ENCODE assay signal across 1 cellular context in the genomic region with DNA sequence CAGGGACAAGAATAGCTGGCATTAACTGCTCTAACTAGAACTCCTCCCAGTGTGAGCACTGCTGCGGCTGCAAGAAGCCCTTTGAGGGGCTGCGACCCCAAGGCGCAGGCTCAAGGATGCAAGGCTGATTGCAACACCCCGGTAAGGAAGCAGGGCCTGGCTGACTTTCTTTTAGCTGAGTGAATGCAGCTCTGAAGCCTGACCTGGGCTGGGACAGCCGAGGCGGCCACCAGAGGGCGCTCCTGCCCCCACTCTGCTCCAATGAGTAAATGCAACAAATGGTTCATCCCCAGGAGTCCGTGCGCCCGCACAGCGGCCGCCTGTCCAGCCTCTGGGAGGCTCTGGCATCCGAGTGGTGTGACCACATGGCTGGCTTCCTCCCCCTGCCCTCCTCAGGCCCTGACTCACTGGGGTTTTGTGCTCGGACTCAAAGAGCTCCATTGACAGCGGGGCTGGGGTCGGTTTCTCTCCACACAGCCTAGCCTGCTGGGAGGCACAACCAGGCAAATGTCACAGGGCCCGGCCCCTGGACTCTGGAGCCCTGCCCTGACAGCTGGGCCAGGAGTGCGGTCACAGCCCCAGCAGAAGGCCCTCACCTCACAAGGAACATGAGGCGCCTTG.
A peak's percentile ranks its signal among the peaks of the same experiment; 100 is the strongest.
TF ChIP-seq lines count a peak whose summit lies in the region.

A gene with protein sequence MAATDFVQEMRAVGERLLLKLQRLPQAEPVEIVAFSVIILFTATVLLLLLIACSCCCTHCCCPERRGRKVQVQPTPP (plus strand): TSS at position 572 of the 621 bp plus-strand sequence. CDS start 6,768 bp downstream, outside the sequence.

TF ChIP-seq in HepG2, 621 proteins besides CTCF, POLR2A, EP300 and RAD21 (continued from another document and continues in another):
- TF ChIP-seq, protein P1, sequence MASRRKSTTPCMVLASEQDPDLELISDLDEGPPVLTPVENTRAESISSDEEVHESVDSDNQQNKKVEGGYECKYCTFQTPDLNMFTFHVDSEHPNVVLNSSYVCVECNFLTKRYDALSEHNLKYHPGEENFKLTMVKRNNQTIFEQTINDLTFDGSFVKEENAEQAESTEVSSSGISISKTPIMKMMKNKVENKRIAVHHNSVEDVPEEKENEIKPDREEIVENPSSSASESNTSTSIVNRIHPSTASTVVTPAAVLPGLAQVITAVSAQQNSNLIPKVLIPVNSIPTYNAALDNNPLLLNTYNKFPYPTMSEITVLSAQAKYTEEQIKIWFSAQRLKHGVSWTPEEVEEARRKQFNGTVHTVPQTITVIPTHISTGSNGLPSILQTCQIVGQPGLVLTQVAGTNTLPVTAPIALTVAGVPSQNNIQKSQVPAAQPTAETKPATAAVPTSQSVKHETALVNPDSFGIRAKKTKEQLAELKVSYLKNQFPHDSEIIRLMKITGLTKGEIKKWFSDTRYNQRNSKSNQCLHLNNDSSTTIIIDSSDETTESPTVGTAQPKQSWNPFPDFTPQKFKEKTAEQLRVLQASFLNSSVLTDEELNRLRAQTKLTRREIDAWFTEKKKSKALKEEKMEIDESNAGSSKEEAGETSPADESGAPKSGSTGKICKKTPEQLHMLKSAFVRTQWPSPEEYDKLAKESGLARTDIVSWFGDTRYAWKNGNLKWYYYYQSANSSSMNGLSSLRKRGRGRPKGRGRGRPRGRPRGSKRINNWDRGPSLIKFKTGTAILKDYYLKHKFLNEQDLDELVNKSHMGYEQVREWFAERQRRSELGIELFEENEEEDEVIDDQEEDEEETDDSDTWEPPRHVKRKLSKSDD (CRISPR knock-in tag; IDR thresholded peaks at IDR 0.05; ENCODE audit: low read depth): no peak
- 0 out of 2 replicates have a peak, but pooled peaks have one; percentile 12 for TF ChIP-seq ZNF232 (CRISPR knock-in tag; IDR thresholded peaks at IDR 0.05; ENCODE audit: borderline replicate concordance)
- TF ChIP-seq ISL2 (CRISPR knock-in tag; IDR thresholded peaks at IDR 0.05): no peak
- no peak for TF ChIP-seq ZBTB7A (CRISPR knock-in tag; IDR thresholded peaks at IDR 0.05)
- no peak for TF ChIP-seq IRF2 (CRISPR knock-in tag; IDR thresholded peaks at IDR 0.05)
- TF ChIP-seq XBP1 (CRISPR knock-in tag; IDR thresholded peaks at IDR 0.05): no peak
- TF ChIP-seq ZNF687 (CRISPR knock-in tag; IDR thresholded peaks at IDR 0.05): peak; percentile 86
- TF ChIP-seq, protein P2, sequence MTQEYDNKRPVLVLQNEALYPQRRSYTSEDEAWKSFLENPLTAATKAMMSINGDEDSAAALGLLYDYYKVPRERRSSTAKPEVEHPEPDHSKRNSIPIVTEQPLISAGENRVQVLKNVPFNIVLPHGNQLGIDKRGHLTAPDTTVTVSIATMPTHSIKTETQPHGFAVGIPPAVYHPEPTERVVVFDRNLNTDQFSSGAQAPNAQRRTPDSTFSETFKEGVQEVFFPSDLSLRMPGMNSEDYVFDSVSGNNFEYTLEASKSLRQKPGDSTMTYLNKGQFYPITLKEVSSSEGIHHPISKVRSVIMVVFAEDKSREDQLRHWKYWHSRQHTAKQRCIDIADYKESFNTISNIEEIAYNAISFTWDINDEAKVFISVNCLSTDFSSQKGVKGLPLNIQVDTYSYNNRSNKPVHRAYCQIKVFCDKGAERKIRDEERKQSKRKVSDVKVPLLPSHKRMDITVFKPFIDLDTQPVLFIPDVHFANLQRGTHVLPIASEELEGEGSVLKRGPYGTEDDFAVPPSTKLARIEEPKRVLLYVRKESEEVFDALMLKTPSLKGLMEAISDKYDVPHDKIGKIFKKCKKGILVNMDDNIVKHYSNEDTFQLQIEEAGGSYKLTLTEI (CRISPR knock-in tag; conservative IDR thresholded peaks at IDR 0.05): no peak
- TF ChIP-seq TCF7L2 (IDR thresholded peaks at IDR 0.05; ENCODE audit: low read depth, low read length): no peak
- no peak for TF ChIP-seq ZSCAN12 (CRISPR knock-in tag; IDR thresholded peaks at IDR 0.05)
- TF ChIP-seq FOXM1 (CRISPR knock-in tag; IDR thresholded peaks at IDR 0.05): no peak
- no peak for TF ChIP-seq ZSCAN20 (CRISPR knock-in tag; IDR thresholded peaks at IDR 0.05; ENCODE audit: borderline replicate concordance)
- TF ChIP-seq, protein P3, sequence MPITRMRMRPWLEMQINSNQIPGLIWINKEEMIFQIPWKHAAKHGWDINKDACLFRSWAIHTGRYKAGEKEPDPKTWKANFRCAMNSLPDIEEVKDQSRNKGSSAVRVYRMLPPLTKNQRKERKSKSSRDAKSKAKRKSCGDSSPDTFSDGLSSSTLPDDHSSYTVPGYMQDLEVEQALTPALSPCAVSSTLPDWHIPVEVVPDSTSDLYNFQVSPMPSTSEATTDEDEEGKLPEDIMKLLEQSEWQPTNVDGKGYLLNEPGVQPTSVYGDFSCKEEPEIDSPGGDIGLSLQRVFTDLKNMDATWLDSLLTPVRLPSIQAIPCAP (CRISPR knock-in tag; IDR thresholded peaks at IDR 0.05; ENCODE audit: low read depth): no peak
- no peak for TF ChIP-seq SCMH1 (CRISPR knock-in tag; IDR thresholded peaks at IDR 0.05; ENCODE audit: borderline replicate concordance)
- TF ChIP-seq ZNF512 (CRISPR knock-in tag; IDR thresholded peaks at IDR 0.05): no peak
- TF ChIP-seq NBN (conservative IDR thresholded peaks at IDR 0.05): no peak
- no peak for TF ChIP-seq YEATS4 (CRISPR knock-in tag; IDR thresholded peaks at IDR 0.05; ENCODE audit: borderline replicate concordance)
- no peak for TF ChIP-seq MED8 (CRISPR knock-in tag; IDR thresholded peaks at IDR 0.05; ENCODE audit: insufficient replicate concordance)
- TF ChIP-seq ZBTB33 (CRISPR knock-in tag; IDR thresholded peaks at IDR 0.05): no peak
- TF ChIP-seq GMEB1 (CRISPR knock-in tag; IDR thresholded peaks at IDR 0.05; ENCODE audit: borderline replicate concordance): no peak
- TF ChIP-seq ARID4A (CRISPR knock-in tag; IDR thresholded peaks at IDR 0.05; ENCODE audit: borderline replicate concordance): no peak
- TF ChIP-seq, protein P4, sequence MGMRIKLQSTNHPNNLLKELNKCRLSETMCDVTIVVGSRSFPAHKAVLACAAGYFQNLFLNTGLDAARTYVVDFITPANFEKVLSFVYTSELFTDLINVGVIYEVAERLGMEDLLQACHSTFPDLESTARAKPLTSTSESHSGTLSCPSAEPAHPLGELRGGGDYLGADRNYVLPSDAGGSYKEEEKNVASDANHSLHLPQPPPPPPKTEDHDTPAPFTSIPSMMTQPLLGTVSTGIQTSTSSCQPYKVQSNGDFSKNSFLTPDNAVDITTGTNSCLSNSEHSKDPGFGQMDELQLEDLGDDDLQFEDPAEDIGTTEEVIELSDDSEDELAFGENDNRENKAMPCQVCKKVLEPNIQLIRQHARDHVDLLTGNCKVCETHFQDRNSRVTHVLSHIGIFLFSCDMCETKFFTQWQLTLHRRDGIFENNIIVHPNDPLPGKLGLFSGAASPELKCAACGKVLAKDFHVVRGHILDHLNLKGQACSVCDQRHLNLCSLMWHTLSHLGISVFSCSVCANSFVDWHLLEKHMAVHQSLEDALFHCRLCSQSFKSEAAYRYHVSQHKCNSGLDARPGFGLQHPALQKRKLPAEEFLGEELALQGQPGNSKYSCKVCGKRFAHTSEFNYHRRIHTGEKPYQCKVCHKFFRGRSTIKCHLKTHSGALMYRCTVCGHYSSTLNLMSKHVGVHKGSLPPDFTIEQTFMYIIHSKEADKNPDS (CRISPR knock-in tag; IDR thresholded peaks at IDR 0.05): no peak
- no peak for TF ChIP-seq NFKB2 (CRISPR knock-in tag; IDR thresholded peaks at IDR 0.05; ENCODE audit: borderline replicate concordance)
- TF ChIP-seq HNRNPLL (IDR thresholded peaks at IDR 0.05; ENCODE audit: low read depth, low read length, poor library complexity, severe bottlenecking): peak; percentile 36
- TF ChIP-seq ZNF317 (CRISPR knock-in tag; IDR thresholded peaks at IDR 0.05): no peak
- no peak for TF ChIP-seq ZFP36 (IDR thresholded peaks at IDR 0.05; ENCODE audit: borderline replicate concordance, low read depth, low read length, partially characterized antibody)
- no peak for TF ChIP-seq NFKBIZ (CRISPR knock-in tag; IDR thresholded peaks at IDR 0.05)
- TF ChIP-seq NR2C2 (CRISPR knock-in tag; IDR thresholded peaks at IDR 0.05; ENCODE audit: borderline replicate concordance): no peak
- no peak for TF ChIP-seq SOX6 (IDR thresholded peaks at IDR 0.05)
- TF ChIP-seq SOX6 (CRISPR knock-in tag; IDR thresholded peaks at IDR 0.05): no peak
- TF ChIP-seq ZNF496 (CRISPR knock-in tag; IDR thresholded peaks at IDR 0.05; ENCODE audit: insufficient replicate concordance): no peak
- TF ChIP-seq SMYD3 (CRISPR knock-in tag; IDR thresholded peaks at IDR 0.05): no peak
